18 cellular contexts compared by ENCODE assay signal in genomic region chr7:137302075-137302474, GRCh38. TPM values are rescaled to one million over a fixed set of nuclear protein-coding genes. Genes with fewer than 3 reads are reported as not detected.
"Had no signal": no experiment of that assay in that cellular context is flagged by ENCODE, and none has a peak within 500 bp of the region (broad histone marks: within the 10 kb centered on the region; RNA-seq: fewer than 3 reads in every experiment).

No MANE protein-coding gene starts in this region.

- DNase-seq: effector memory CD8-positive, alpha-beta T cell; gastrocnemius medialis; heart right ventricle; hypothalamus; kidney glomerular epithelial cell; natural killer cell; posterior cingulate gyrus; small intestine; stimulated activated CD4-positive, alpha-beta T cell treated with anti-CD3 and anti-CD28 coated beads, Interleukin-12 subunit alpha, Interleukin-12 subunit beta, amount 100 ng/mL, for 4 hours; stimulated activated naive CD4-positive, alpha-beta T cell; stomach; substantia nigra; trophoblast cell had no signal

- H3K27ac Mint-ChIP-seq: effector memory CD8-positive, alpha-beta T cell; natural killer cell had no signal

- ATAC-seq: effector memory CD8-positive, alpha-beta T cell; gastrocnemius medialis; heart right ventricle; left lobe of liver; natural killer cell had no signal

- H3K4me1 Mint-ChIP-seq: natural killer cell had no signal

- H3K27me3 Mint-ChIP-seq: effector memory CD8-positive, alpha-beta T cell had no signal

- H3K36me3 Mint-ChIP-seq: natural killer cell had no signal

- H3K36me3 ChIP-seq: esophagus muscularis mucosa, gastrocnemius medialis, heart right ventricle, neutrophil, right atrium auricular region, stomach had no signal

- H3K4me3 ChIP-seq: esophagus muscularis mucosa, gastrocnemius medialis, heart right ventricle, right atrium auricular region, stomach had no signal

- H3K9me3 ChIP-seq: esophagus muscularis mucosa, gastrocnemius medialis, heart right ventricle, neutrophil, right atrium auricular region, stomach had no signal

- H3K27me3 ChIP-seq: esophagus muscularis mucosa, gastrocnemius medialis, heart right ventricle, neutrophil, right atrium auricular region, stomach had no signal

- H3K27ac ChIP-seq: epithelial cell of prostate, esophagus muscularis mucosa, gastrocnemius medialis, heart right ventricle, neutrophil, right atrium auricular region, stomach had no signal

- H3K4me3 Mint-ChIP-seq: effector memory CD8-positive, alpha-beta T cell; natural killer cell had no signal

- H3K4me1 ChIP-seq: esophagus muscularis mucosa, gastrocnemius medialis, heart right ventricle, right atrium auricular region had no signal

RNA-seq across cellular contexts. Expression of gene PTN, which starts 41.5 kb away (rescaled TPM):
- total RNA-seq: natural killer cell had no signal
